Comparison of ENCODE assay signal across 1 cellular context in genomic region chr7:128827248-128827958, GRCh38.
TF ChIP-seq lines count a peak whose summit lies in the region.

No MANE protein-coding gene starts in this region.

TF ChIP-seq in K562, 482 proteins besides CTCF, POLR2A, EP300 and RAD21 (continued from another document):
- TF ChIP-seq, protein P1, sequence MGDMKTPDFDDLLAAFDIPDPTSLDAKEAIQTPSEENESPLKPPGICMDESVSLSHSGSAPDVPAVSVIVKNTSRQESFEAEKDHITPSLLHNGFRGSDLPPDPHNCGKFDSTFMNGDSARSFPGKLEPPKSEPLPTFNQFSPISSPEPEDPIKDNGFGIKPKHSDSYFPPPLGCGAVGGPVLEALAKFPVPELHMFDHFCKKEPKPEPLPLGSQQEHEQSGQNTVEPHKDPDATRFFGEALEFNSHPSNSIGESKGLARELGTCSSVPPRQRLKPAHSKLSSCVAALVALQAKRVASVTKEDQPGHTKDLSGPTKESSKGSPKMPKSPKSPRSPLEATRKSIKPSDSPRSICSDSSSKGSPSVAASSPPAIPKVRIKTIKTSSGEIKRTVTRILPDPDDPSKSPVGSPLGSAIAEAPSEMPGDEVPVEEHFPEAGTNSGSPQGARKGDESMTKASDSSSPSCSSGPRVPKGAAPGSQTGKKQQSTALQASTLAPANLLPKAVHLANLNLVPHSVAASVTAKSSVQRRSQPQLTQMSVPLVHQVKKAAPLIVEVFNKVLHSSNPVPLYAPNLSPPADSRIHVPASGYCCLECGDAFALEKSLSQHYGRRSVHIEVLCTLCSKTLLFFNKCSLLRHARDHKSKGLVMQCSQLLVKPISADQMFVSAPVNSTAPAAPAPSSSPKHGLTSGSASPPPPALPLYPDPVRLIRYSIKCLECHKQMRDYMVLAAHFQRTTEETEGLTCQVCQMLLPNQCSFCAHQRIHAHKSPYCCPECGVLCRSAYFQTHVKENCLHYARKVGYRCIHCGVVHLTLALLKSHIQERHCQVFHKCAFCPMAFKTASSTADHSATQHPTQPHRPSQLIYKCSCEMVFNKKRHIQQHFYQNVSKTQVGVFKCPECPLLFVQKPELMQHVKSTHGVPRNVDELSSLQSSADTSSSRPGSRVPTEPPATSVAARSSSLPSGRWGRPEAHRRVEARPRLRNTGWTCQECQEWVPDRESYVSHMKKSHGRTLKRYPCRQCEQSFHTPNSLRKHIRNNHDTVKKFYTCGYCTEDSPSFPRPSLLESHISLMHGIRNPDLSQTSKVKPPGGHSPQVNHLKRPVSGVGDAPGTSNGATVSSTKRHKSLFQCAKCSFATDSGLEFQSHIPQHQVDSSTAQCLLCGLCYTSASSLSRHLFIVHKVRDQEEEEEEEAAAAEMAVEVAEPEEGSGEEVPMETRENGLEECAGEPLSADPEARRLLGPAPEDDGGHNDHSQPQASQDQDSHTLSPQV (IDR thresholded peaks at IDR 0.05) = peak; percentile 85
- 0 out of 2 replicates have a peak, but pooled peaks have one; percentile 37 for TF ChIP-seq KLF10 (CRISPR knock-in tag; IDR thresholded peaks at IDR 0.05)
- no peak for TF ChIP-seq BRCA1 (IDR thresholded peaks at IDR 0.05)
- TF ChIP-seq BRCA1 (CRISPR knock-in tag; IDR thresholded peaks at IDR 0.05) = no peak
- peak; percentile 15; the same call in 1 of the 2 replicates for TF ChIP-seq ERF (CRISPR knock-in tag; IDR thresholded peaks at IDR 0.05)
- peak; percentile 77 for TF ChIP-seq MEF2D (tag; conservative IDR thresholded peaks at IDR 0.05; ENCODE audit: low read depth)
- peak; percentile 46; the same call in 1 of the 2 replicates for TF ChIP-seq PML (IDR thresholded peaks at IDR 0.05; ENCODE audit: low read length)
- TF ChIP-seq, protein P2, sequence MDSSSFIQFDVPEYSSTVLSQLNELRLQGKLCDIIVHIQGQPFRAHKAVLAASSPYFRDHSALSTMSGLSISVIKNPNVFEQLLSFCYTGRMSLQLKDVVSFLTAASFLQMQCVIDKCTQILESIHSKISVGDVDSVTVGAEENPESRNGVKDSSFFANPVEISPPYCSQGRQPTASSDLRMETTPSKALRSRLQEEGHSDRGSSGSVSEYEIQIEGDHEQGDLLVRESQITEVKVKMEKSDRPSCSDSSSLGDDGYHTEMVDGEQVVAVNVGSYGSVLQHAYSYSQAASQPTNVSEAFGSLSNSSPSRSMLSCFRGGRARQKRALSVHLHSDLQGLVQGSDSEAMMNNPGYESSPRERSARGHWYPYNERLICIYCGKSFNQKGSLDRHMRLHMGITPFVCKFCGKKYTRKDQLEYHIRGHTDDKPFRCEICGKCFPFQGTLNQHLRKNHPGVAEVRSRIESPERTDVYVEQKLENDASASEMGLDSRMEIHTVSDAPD (CRISPR knock-in tag; IDR thresholded peaks at IDR 0.05) = peak; percentile 2; the same call in 1 of the 2 replicates
- peak; percentile 57; the same call in 1 of the 2 replicates for TF ChIP-seq GATAD2A (IDR thresholded peaks at IDR 0.05)
- 0 out of 2 replicates have a peak, but pooled peaks have one; percentile 29 for TF ChIP-seq E2F1 (CRISPR knock-in tag; IDR thresholded peaks at IDR 0.05)
- TF ChIP-seq, protein P3, sequence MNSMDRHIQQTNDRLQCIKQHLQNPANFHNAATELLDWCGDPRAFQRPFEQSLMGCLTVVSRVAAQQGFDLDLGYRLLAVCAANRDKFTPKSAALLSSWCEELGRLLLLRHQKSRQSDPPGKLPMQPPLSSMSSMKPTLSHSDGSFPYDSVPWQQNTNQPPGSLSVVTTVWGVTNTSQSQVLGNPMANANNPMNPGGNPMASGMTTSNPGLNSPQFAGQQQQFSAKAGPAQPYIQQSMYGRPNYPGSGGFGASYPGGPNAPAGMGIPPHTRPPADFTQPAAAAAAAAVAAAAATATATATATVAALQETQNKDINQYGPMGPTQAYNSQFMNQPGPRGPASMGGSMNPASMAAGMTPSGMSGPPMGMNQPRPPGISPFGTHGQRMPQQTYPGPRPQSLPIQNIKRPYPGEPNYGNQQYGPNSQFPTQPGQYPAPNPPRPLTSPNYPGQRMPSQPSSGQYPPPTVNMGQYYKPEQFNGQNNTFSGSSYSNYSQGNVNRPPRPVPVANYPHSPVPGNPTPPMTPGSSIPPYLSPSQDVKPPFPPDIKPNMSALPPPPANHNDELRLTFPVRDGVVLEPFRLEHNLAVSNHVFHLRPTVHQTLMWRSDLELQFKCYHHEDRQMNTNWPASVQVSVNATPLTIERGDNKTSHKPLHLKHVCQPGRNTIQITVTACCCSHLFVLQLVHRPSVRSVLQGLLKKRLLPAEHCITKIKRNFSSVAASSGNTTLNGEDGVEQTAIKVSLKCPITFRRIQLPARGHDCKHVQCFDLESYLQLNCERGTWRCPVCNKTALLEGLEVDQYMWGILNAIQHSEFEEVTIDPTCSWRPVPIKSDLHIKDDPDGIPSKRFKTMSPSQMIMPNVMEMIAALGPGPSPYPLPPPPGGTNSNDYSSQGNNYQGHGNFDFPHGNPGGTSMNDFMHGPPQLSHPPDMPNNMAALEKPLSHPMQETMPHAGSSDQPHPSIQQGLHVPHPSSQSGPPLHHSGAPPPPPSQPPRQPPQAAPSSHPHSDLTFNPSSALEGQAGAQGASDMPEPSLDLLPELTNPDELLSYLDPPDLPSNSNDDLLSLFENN (IDR thresholded peaks at IDR 0.05; ENCODE audit: low read depth in 2 of 2, low read length in 2 of 2) = peak in 1 of 2 experiments; percentile 66; a peak in 1 of 4 replicates
- no peak for TF ChIP-seq KLF6 (CRISPR knock-in tag; IDR thresholded peaks at IDR 0.05; ENCODE audit: borderline replicate concordance)
- peak; percentile 53 for TF ChIP-seq TBP (optimal IDR thresholded peaks at IDR 0.05; ENCODE audit: low read depth, low read length)
- TF ChIP-seq ZNF583 (CRISPR knock-in tag; IDR thresholded peaks at IDR 0.05) = peak; percentile 90
- 0 out of 2 replicates have a peak, but pooled peaks have one; percentile 56 for TF ChIP-seq HDAC2 (IDR thresholded peaks at IDR 0.05)
- peak; percentile 90 to 99 for TF ChIP-seq MAZ (CRISPR knock-in tag; conservative IDR thresholded peaks at IDR 0.05 in 1 of 2, IDR thresholded peaks at IDR 0.05 in 1 of 2)
- TF ChIP-seq GTF2E2 (tag; IDR thresholded peaks at IDR 0.05) = no peak
- peak; percentile 35; the same call in 1 of the 2 replicates for TF ChIP-seq MTA1 (IDR thresholded peaks at IDR 0.05; ENCODE audit: borderline replicate concordance)
- TF ChIP-seq EGR1 (conservative IDR thresholded peaks at IDR 0.05) = 0 out of 2 replicates have a peak, but pooled peaks have one; percentile 7
- TF ChIP-seq SRSF3 (IDR thresholded peaks at IDR 0.05; ENCODE audit: insufficient read depth, low read length) = peak; percentile 30; the same call in 1 of the 2 replicates
- TF ChIP-seq MEIS2 (IDR thresholded peaks at IDR 0.05; ENCODE audit: partially characterized antibody) = peak; percentile 29
- peak; percentile 100 for TF ChIP-seq PHF21A (IDR thresholded peaks at IDR 0.05; ENCODE audit: borderline replicate concordance, low read depth)
- TF ChIP-seq, protein P4, sequence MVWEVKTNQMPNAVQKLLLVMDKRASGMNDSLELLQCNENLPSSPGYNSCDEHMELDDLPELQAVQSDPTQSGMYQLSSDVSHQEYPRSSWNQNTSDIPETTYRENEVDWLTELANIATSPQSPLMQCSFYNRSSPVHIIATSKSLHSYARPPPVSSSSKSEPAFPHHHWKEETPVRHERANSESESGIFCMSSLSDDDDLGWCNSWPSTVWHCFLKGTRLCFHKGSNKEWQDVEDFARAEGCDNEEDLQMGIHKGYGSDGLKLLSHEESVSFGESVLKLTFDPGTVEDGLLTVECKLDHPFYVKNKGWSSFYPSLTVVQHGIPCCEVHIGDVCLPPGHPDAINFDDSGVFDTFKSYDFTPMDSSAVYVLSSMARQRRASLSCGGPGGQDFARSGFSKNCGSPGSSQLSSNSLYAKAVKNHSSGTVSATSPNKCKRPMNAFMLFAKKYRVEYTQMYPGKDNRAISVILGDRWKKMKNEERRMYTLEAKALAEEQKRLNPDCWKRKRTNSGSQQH (CRISPR knock-in tag; IDR thresholded peaks at IDR 0.05) = peak; percentile 90; the same call in 1 of the 2 replicates
- peak; percentile 40; the same call in 1 of the 2 replicates for TF ChIP-seq HSF4 (CRISPR knock-in tag; IDR thresholded peaks at IDR 0.05; ENCODE audit: borderline replicate concordance)
- peak; percentile 77 for TF ChIP-seq SMAD1 (IDR thresholded peaks at IDR 0.05; ENCODE audit: low read depth, low read length, partially characterized antibody)
- TF ChIP-seq ZNF589 (CRISPR knock-in tag; IDR thresholded peaks at IDR 0.05; ENCODE audit: low read depth) = peak; percentile 93
- TF ChIP-seq TGIF2 (CRISPR knock-in tag; IDR thresholded peaks at IDR 0.05) = 0 out of 2 replicates have a peak, but pooled peaks have one; percentile 21
- TF ChIP-seq SMAD3 (CRISPR knock-in tag; conservative IDR thresholded peaks at IDR 0.05) = no peak
- peak; percentile 66 to 74 for TF ChIP-seq NRF1 (conservative IDR thresholded peaks at IDR 0.05 in 1 of 2, IDR thresholded peaks at IDR 0.05 in 1 of 2)
- peak; percentile 83 for TF ChIP-seq TAL1 (IDR thresholded peaks at IDR 0.05)
- peak; percentile 93 to 96 for TF ChIP-seq TRIM24 (IDR thresholded peaks at IDR 0.05)
- TF ChIP-seq POU5F1 (IDR thresholded peaks at IDR 0.05; ENCODE audit: borderline replicate concordance, low read depth, low read length, partially characterized antibody) = no peak
- TF ChIP-seq ZSCAN32 (CRISPR knock-in tag; IDR thresholded peaks at IDR 0.05) = peak; percentile 84; the same call in 1 of the 2 replicates
- TF ChIP-seq, protein P5, sequence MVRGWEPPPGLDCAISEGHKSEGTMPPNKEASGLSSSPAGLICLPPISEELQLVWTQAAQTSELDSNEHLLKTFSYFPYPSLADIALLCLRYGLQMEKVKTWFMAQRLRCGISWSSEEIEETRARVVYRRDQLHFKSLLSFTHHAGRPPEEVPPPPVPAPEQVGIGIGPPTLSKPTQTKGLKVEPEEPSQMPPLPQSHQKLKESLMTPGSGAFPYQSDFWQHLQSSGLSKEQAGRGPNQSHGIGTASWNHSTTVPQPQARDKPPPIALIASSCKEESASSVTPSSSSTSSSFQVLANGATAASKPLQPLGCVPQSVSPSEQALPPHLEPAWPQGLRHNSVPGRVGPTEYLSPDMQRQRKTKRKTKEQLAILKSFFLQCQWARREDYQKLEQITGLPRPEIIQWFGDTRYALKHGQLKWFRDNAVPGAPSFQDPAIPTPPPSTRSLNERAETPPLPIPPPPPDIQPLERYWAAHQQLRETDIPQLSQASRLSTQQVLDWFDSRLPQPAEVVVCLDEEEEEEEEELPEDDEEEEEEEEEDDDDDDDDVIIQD (CRISPR knock-in tag; IDR thresholded peaks at IDR 0.05) = 0 out of 2 replicates have a peak, but pooled peaks have one; percentile 24
- TF ChIP-seq ZBTB7A (IDR thresholded peaks at IDR 0.05; ENCODE audit: borderline replicate concordance, control insufficient read depth, low read depth, low read length) = peak; percentile 93
- TF ChIP-seq PHF8 (IDR thresholded peaks at IDR 0.05; ENCODE audit: borderline replicate concordance, low read length) = peak; percentile 34; the same call in 1 of the 2 replicates
- 0 out of 2 replicates have a peak, but pooled peaks have one; percentile 93 for TF ChIP-seq DMBX1 (CRISPR knock-in tag; IDR thresholded peaks at IDR 0.05; ENCODE audit: borderline replicate concordance)
- TF ChIP-seq NCOA4 (IDR thresholded peaks at IDR 0.05; ENCODE audit: partially characterized antibody) = no peak
- 0 out of 2 replicates have a peak, but pooled peaks have one; percentile 36 for TF ChIP-seq ZKSCAN1 (IDR thresholded peaks at IDR 0.05; ENCODE audit: low read depth, low read length)
- 0 out of 4 replicates have a peak, but pooled peaks of 1 of the 2 experiments have one; percentile 18 for TF ChIP-seq TEAD1 (CRISPR knock-in tag; IDR thresholded peaks at IDR 0.05)
- TF ChIP-seq ZNF79 (CRISPR knock-in tag; IDR thresholded peaks at IDR 0.05; ENCODE audit: low read depth) = no peak
- TF ChIP-seq NFE2 (IDR thresholded peaks at IDR 0.05; ENCODE audit: low read depth) = peak; percentile 49
- peak; percentile 79 for TF ChIP-seq MYC (IDR thresholded peaks at IDR 0.05; ENCODE audit: low read depth, low read length)
- TF ChIP-seq MYC (CRISPR knock-in tag; IDR thresholded peaks at IDR 0.05; ENCODE audit: borderline replicate concordance, low read depth) = no peak
- no peak for TF ChIP-seq SLC30A9 (CRISPR knock-in tag; IDR thresholded peaks at IDR 0.05)
- TF ChIP-seq MECOM (CRISPR knock-in tag; IDR thresholded peaks at IDR 0.05) = 0 out of 2 replicates have a peak, but pooled peaks have one; percentile 15
- peak; percentile 25 for TF ChIP-seq DACH1 (IDR thresholded peaks at IDR 0.05; ENCODE audit: partially characterized antibody)
- no peak for TF ChIP-seq HCFC1 (IDR thresholded peaks at IDR 0.05; ENCODE audit: low read depth, low read length)
- TF ChIP-seq SMAD4 (CRISPR knock-in tag; conservative IDR thresholded peaks at IDR 0.05) = peak; percentile 92
- peak; percentile 96 for TF ChIP-seq TARDBP (IDR thresholded peaks at IDR 0.05)
